Comparison of ENCODE assay signal across 14 cellular contexts in the genomic region with DNA sequence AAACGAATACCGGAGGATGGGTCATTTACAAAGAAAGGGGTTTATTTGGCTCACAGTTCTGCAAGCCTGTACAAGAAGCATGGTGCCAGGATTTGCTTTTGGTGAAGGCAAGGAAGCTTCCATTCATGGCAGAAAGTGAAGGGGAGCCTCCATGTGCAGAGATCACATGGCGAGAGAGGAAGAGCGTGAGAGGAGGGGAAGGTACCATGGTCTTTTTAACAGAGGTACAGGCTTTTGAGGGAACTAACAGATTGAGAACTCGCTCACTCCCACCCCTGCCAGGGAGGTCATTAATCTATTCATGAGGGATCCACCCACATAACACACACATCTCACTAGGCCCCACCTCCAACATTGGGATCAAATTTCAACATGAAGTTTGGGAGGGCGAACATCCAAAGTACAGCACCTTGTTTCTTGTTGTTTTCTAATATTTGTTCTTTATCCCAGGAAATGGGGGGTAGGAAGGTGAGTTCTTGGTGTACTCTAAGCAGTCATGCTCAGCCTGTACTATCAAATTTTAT. TPM values are rescaled to one million over a fixed set of nuclear protein-coding genes. Genes with fewer than 3 reads are reported as not detected.
DNase-seq lines count a peak whose midpoint lies in the region; TF ChIP-seq lines count a peak whose summit lies in the region.
"Had no signal": no experiment of that assay in that cellular context is flagged by ENCODE, and none has a peak within 500 bp of the region (broad histone marks: within the 10 kb centered on the region; RNA-seq: fewer than 3 reads in every experiment).

No MANE protein-coding gene starts in this region.

- no peak overlapping the region for H3K4me3 ChIP-seq in fibroblast of the aortic adventitia (ENCODE audit: low read depth, low read length)
- H3K4me3 ChIP-seq in smooth muscle cell: no peak overlapping the region

- no peaks in the 10 kb centered on the region for H3K9me3 ChIP-seq in smooth muscle cell (replicated peaks; ENCODE audit: low read depth)

- H3K27me3 ChIP-seq in smooth muscle cell (ENCODE audit: low read depth): no peaks in the 10 kb centered on the region

- peak overlapping the region; percentile 16 for H3K9ac ChIP-seq in smooth muscle cell (ENCODE audit: low read depth)
- H3K9ac ChIP-seq: SK-N-SH had no signal

- no peaks in the 10 kb centered on the region for H4K20me1 ChIP-seq in smooth muscle cell (ENCODE audit: low read depth)

- WGBS in smooth muscle cell (ENCODE audit: low lambda C conversion rate): 92% methylated on average over 6 of the region's 6 CpGs

- POLR2A ChIA-PET in RWPE1 (lab: Yijun Ruan, JAX; ENCODE audit: low non-redundant PET): no interaction called here

- H3K4me2 ChIP-seq in smooth muscle cell: no peak overlapping the region
- H3K4me2 ChIP-seq: SK-N-SH had no signal

- no peaks in the 10 kb centered on the region for H3F3A ChIP-seq in smooth muscle cell (ENCODE audit: low read depth)

- H2AFZ ChIP-seq in smooth muscle cell (ENCODE audit: low read depth): no peak overlapping the region

- peak; percentile 28 for DNase-seq in NCI-H82 (lab: John Stamatoyannopoulos, UW)
- no peak for DNase-seq in NCI-H82 treated with DMSO at 0.1 percent for 48 hours (lab: John Stamatoyannopoulos, UW; ENCODE audit: unreplicated experiment)
- peak; percentile 24 for DNase-seq in RWPE1 (ENCODE audit: low spot score)
- DNase-seq in fibroblast of the aortic adventitia (ENCODE audit: low read depth): peak; percentile 52
- DNase-seq in smooth muscle cell (lab: John Stamatoyannopoulos, UW; ENCODE audit: unreplicated experiment): no peak
- no peak for DNase-seq in NK-92 treated with Interleukin-12 subunit alpha and Interleukin-12 subunit beta, amount 100 ng/mL, for 24 hours (lab: John Stamatoyannopoulos, UW)
- DNase-seq in NCI-H146 treated with DMSO at 0.1 percent for 48 hours (lab: John Stamatoyannopoulos, UW; ENCODE audit: unreplicated experiment): no peak
- no peak for DNase-seq in GDM1 (lab: John Stamatoyannopoulos, UW)
- DNase-seq: ACHN; activated CD4-positive, CD25-positive, alpha-beta regulatory T cell treated with anti-CD3 and anti-CD28 coated beads, Interleukin-2, amount 50 U/mL, for 72 hours; GOT3; Kasumi-1; NCI-H2029 treated with DMSO at 0.1 percent for 48 hours; SK-N-SH had no signal

- peaks cover 6% of the 10 kb centered on the region for H3K4me1 ChIP-seq in smooth muscle cell (ENCODE audit: low read depth)

- no peaks in the 10 kb centered on the region for H3K79me2 ChIP-seq in smooth muscle cell (ENCODE audit: low read depth)

- TF ChIP-seq CTCF in RWPE1 (conservative IDR thresholded peaks at IDR 0.05; ENCODE audit: low read depth): no peak
- TF ChIP-seq CTCF in fibroblast of the aortic adventitia (IDR thresholded peaks at IDR 0.05; ENCODE audit: insufficient read depth, low read length): no peak
- no peak for TF ChIP-seq CTCF in smooth muscle cell (IDR thresholded peaks at IDR 0.05; ENCODE audit: borderline replicate concordance, insufficient read depth, poor library complexity, severe bottlenecking)

- H3K36me3 ChIP-seq in smooth muscle cell (ENCODE audit: low read depth): no peaks in the 10 kb centered on the region

- H3K27ac ChIP-seq in RWPE1 (peak overlapping the region; percentile 81), smooth muscle cell (ENCODE audit: low read depth) (peak overlapping the region; percentile 76)

- CTCF ChIA-PET in RWPE1 (lab: Yijun Ruan, JAX): interaction anchor here (0.6 kb wide), 1 partner anchor 175 kb away, joined by 3 read pairs; a partner anchor contains a TSS

RNA-seq across cellular contexts. Expression of a gene that starts 18.5 kb away (rescaled TPM):
- total RNA-seq in fibroblast of the aortic adventitia (ENCODE audit: low replicate concordance) (0.36 and 0.49 TPM in 2 replicates), smooth muscle cell (0.09 TPM in 1 of 2 replicates, not detected in the other)
- polyA plus RNA-seq in smooth muscle cell: not detected in 2 replicates
- polyA plus RNA-seq: SK-N-SH had no signal

Comparison
In these comparisons a context has a peak if more than half of its experiments do, and no peak if none do; other contexts are left out.
1. DNase-seq: peak in NCI-H82 (single experiment), RWPE1 (single experiment) and fibroblast of the aortic adventitia (single experiment); none in NCI-H82 treated with DMSO at 0.1 percent for 48 hours (single experiment), smooth muscle cell (single experiment), NK-92 treated with Interleukin-12 subunit alpha and Interleukin-12 subunit beta, amount 100 ng/mL, for 24 hours (single experiment), NCI-H146 treated with DMSO at 0.1 percent for 48 hours (single experiment) and GDM1 (single experiment).